In genomic region chr6:125377621-125378020, GRCh38 we compare ENCODE assay signal across 16 cellular contexts.
DNase-seq lines count a peak whose midpoint lies in the region; ATAC-seq and TF ChIP-seq lines count a peak whose summit lies in the region.
"Had no signal": no experiment of that assay in that cellular context is flagged by ENCODE, and none has a peak within 500 bp of the region (broad histone marks: within the 10 kb centered on the region; RNA-seq: fewer than 3 reads in every experiment).

No MANE protein-coding gene starts in this region.

- H3K36me3 Mint-ChIP-seq in CD4-positive, alpha-beta memory T cell = no peaks in the 10 kb centered on the region

- intact Hi-C loops in CD4-positive, alpha-beta memory T cell (cut with micrococcal nuclease) = no loop called here

- no peaks in the 10 kb centered on the region for H3K4me1 ChIP-seq in lung (ENCODE audit: control insufficient read depth in 2 of 2, insufficient read depth in 2 of 2, low read length in 2 of 2)
- no peaks in the 10 kb centered on the region for H3K4me1 ChIP-seq in CD4-positive, alpha-beta memory T cell (ENCODE audit: insufficient read depth, low read length)
- H3K4me1 ChIP-seq: esophagus muscularis mucosa had no signal

- H3K27me3 ChIP-seq in lung (ENCODE audit: control insufficient read depth, insufficient read depth) = no peaks in the 10 kb centered on the region
- H3K27me3 ChIP-seq in CD4-positive, alpha-beta memory T cell (ENCODE audit: insufficient read depth, low read length) = peaks cover 4% of the 10 kb centered on the region
- H3K27me3 ChIP-seq: cardiac muscle cell, esophagus muscularis mucosa, ovary had no signal

- no peaks in the 10 kb centered on the region for H3K9me3 Mint-ChIP-seq in CD4-positive, alpha-beta memory T cell

- CTCF ChIA-PET in CD4-positive, alpha-beta memory T cell (lab: Charles Lee; ENCODE audit: partially characterized antibody) = no interaction called here
- CTCF ChIA-PET in GM10248 (lab: Yijun Ruan, JAX) = interaction anchor here (1.3 kb wide), 1 partner anchor 54 kb away, joined by 3 read pairs; no protein-coding TSS in a partner anchor

- ATAC-seq in lung (ENCODE audit: insufficient read depth, low FRiP score) = peak; percentile 53
- no peak for ATAC-seq in HG03432 (IDR thresholded peaks at IDR 0.05; ENCODE audit: unreplicated experiment)

- no peak overlapping the region for H3K4me3 Mint-ChIP-seq in CD4-positive, alpha-beta memory T cell

- POLR2A ChIA-PET in CD4-positive, alpha-beta memory T cell (lab: Charles Lee; ENCODE audit: partially characterized antibody) = no interaction called here
- POLR2A ChIA-PET in GM10248 (lab: Yijun Ruan, JAX) = no interaction called here

- no peaks in the 10 kb centered on the region for H3K36me3 ChIP-seq in lung (ENCODE audit: control insufficient read depth in 2 of 2, insufficient read depth in 2 of 2, low read length in 2 of 2)
- H3K36me3 ChIP-seq in CD4-positive, alpha-beta memory T cell (ENCODE audit: insufficient read depth, low read length) = no peaks in the 10 kb centered on the region
- H3K36me3 ChIP-seq: cardiac muscle cell, esophagus muscularis mucosa, ovary had no signal

- H3K9me3 ChIP-seq in lung (ENCODE audit: control insufficient read depth in 2 of 2, insufficient read depth in 1 of 2, low read length in 1 of 2) = peaks cover 0 to 2% of the 10 kb centered on the region in 2 donors
- no peaks in the 10 kb centered on the region for H3K9me3 ChIP-seq in CD4-positive, alpha-beta memory T cell (ENCODE audit: control insufficient read depth in 1 of 2, low read length in 2 of 2)
- H3K9me3 ChIP-seq: esophagus muscularis mucosa, ovary had no signal

- H3K4me3 ChIP-seq in lung = no peak overlapping the region
- no peak overlapping the region for H3K4me3 ChIP-seq in CD4-positive, alpha-beta memory T cell (ENCODE audit: low read length in 2 of 2)
- H3K4me3 ChIP-seq: cardiac muscle cell, esophagus muscularis mucosa, ovary had no signal

- peaks cover 18 to 27% of the 10 kb centered on the region in 2 donors for H3K27me3 Mint-ChIP-seq in CD4-positive, alpha-beta memory T cell

- peaks cover 0 to 2% (median under 1%) of the 10 kb centered on the region in 4 donors for H3K4me1 Mint-ChIP-seq in CD4-positive, alpha-beta memory T cell

- H3K27ac ChIP-seq in lung (ENCODE audit: low read depth in 1 of 2, low read length in 1 of 2) = no peak overlapping the region
- no peak overlapping the region for H3K27ac ChIP-seq in CD4-positive, alpha-beta memory T cell (ENCODE audit: low read depth, low read length)
- H3K27ac ChIP-seq: cardiac muscle cell, esophagus muscularis mucosa, ovary had no signal

- WGBS in lung, 2 donors = 47 to 48% methylated on average over 5 of the region's 5 CpGs

- DNase-seq in A172 (ENCODE audit: low spot score) (peak; percentile 3), MV-4-11 (lab: John Stamatoyannopoulos, UW) (peak; percentile 97), amniotic stem cell (lab: John Stamatoyannopoulos, UW) (peak; percentile 10), lung (ENCODE audit: low spot score) (no peak), ecto neural progenitor cell (ENCODE audit: low spot score) (no peak), GM10248 (ENCODE audit: extremely low spot score) (no peak)
- DNase-seq in CD4-positive, alpha-beta memory T cell = no peak
- DNase-seq: ACHN; activated T-cell treated with anti-CD3 and anti-CD28 coated beads for 4 hours; GDM1; NCI-H1694 treated with DMSO at 0.1 percent for 48 hours; ovary; stimulated activated CD4-positive, alpha-beta T cell treated with anti-CD3 and anti-CD28 coated beads, Interleukin-4, amount 100 ng/mL, for 1 hour had no signal

- H3K27ac Mint-ChIP-seq in CD4-positive, alpha-beta memory T cell = no peak overlapping the region

- no peak for TF ChIP-seq CTCF in lung (IDR thresholded peaks at IDR 0.05; ENCODE audit: control extremely low read depth, extremely low read depth)
- TF ChIP-seq CTCF in GM10248 (IDR thresholded peaks at IDR 0.05; ENCODE audit: control extremely low read depth, extremely low read depth, low read depth, missing control alignments) = no peak

Comparison
In these comparisons a context has a peak if more than half of its experiments do, and no peak if none do; other contexts are left out.
1. DNase-seq: peak in A172 (single experiment), MV-4-11 (single experiment) and amniotic stem cell (single experiment); none in lung (single experiment), CD4-positive, alpha-beta memory T cell (0 of 5), ecto neural progenitor cell (single experiment) and GM10248 (single experiment).